Comparison of ENCODE assay signal across 16 cellular contexts in the genomic region with DNA sequence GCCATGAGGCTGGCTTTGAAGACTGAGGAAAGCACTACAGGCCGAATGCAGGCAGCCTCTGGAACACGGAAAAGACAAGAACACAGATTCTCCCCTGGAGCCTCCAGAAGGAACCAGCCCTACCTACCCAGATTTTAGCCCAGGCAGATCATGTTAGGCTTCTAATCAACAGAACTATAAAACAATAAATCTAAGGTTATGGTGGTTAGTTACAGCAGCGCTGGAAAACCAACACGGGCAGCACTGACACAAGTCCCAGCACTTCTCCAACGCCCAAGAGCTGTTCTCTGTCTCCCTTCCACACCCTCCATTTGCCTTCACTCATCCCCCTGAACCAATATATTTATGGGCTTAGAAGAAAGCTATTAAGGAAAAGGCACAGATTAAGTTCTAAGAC. TPM values are rescaled to one million over a fixed set of nuclear protein-coding genes. Genes with fewer than 3 reads are reported as not detected.
A peak's percentile ranks its signal among the peaks of the same experiment; 100 is the strongest.
DNase-seq lines count a peak whose midpoint lies in the region; ATAC-seq and TF ChIP-seq lines count a peak whose summit lies in the region.
"Had no signal": no experiment of that assay in that cellular context is flagged by ENCODE, and none has a peak within 500 bp of the region (broad histone marks: within the 10 kb centered on the region; RNA-seq: fewer than 3 reads in every experiment).

No MANE protein-coding gene starts in this region.

- H3K4me1 Mint-ChIP-seq in T-helper 1 cell treated with Interleukin-12 subunit alpha and Interleukin-12 subunit beta and Interleukin-4 antibody, amounts not matched to agents 30 μg/mL and 1 μg/mL, for 36 hours (ENCODE audit: low read depth) = peaks cover 76% of the 10 kb centered on the region
- H3K4me1 Mint-ChIP-seq in activated CD8-positive, alpha-beta T cell treated with anti-CD3 and anti-CD28 coated beads for 36 hours (ENCODE audit: low read depth) = peaks cover 84% of the 10 kb centered on the region
- peaks cover 82% of the 10 kb centered on the region for H3K4me1 Mint-ChIP-seq in Calu3 (ENCODE audit: low read depth, unreplicated experiment)

- H3K4me3 Mint-ChIP-seq in T-helper 1 cell treated with Interleukin-12 subunit alpha and Interleukin-12 subunit beta and Interleukin-4 antibody, amounts not matched to agents 30 μg/mL and 1 μg/mL, for 36 hours = peak overlapping the region; percentile 41
- peak overlapping the region; percentile 33 for H3K4me3 Mint-ChIP-seq in activated CD8-positive, alpha-beta T cell treated with anti-CD3 and anti-CD28 coated beads for 36 hours
- no peak overlapping the region for H3K4me3 Mint-ChIP-seq in Calu3 (ENCODE audit: low read depth, unreplicated experiment)

- peaks cover 46% of the 10 kb centered on the region for H3K4me1 ChIP-seq in foreskin keratinocyte
- peaks cover 68 to 80% (median 75%) of the 10 kb centered on the region in 3 donors for H3K4me1 ChIP-seq in skeletal muscle tissue (ENCODE audit: control insufficient read depth in 3 of 3, insufficient read depth in 3 of 3, low read length in 3 of 3)

- no TSS peak for BruUV-seq in Calu3 (replicated peaks; lab: Mats Ljungman, UMichigan)

- intact Hi-C loops in activated CD8-positive, alpha-beta T cell treated with anti-CD3 and anti-CD28 coated beads for 36 hours (cut with micrococcal nuclease) = loop anchor here (5.0 to 10.0 kb wide), 2 partner anchors 41 to 128 kb away; no protein-coding TSS in a partner anchor
- intact Hi-C loops in Calu3 (cut with micrococcal nuclease; ENCODE audit: unreplicated experiment) = no loop called here

- H3K9ac ChIP-seq in skeletal muscle tissue (ENCODE audit: low read depth in 1 of 3, low read length in 3 of 3) = peak overlapping the region in 2 of 3 donors; percentile 15 to 67

- H3K27me3 ChIP-seq in foreskin keratinocyte = no peaks in the 10 kb centered on the region
- H3K27me3 ChIP-seq in skeletal muscle tissue (ENCODE audit: control insufficient read depth in 3 of 3, insufficient read depth in 3 of 3, low read length in 3 of 3) = no peaks in the 10 kb centered on the region
- H3K27me3 ChIP-seq: cardiac muscle cell, sigmoid colon had no signal

- ATAC-seq in activated CD8-positive, alpha-beta T cell treated with anti-CD3 and anti-CD28 coated beads for 36 hours = no peak
- ATAC-seq in foreskin keratinocyte (no peak), GM21786 (IDR thresholded peaks at IDR 0.05; ENCODE audit: unreplicated experiment) (no peak)
- ATAC-seq: SK-N-SH treated with all-trans-retinoic acid at 6 μM for 48 hours had no signal

- no peaks in the 10 kb centered on the region for H3K9me3 ChIP-seq in skeletal muscle tissue (ENCODE audit: control insufficient read depth in 3 of 3, low read length in 3 of 3)
- H3K9me3 ChIP-seq: lower lobe of right lung, sigmoid colon had no signal

- peak overlapping the region; percentile 28 for H3K27ac Mint-ChIP-seq in T-helper 1 cell treated with Interleukin-12 subunit alpha and Interleukin-12 subunit beta and Interleukin-4 antibody, amounts not matched to agents 30 μg/mL and 1 μg/mL, for 36 hours
- peak overlapping the region; percentile 88 for H3K27ac Mint-ChIP-seq in activated CD8-positive, alpha-beta T cell treated with anti-CD3 and anti-CD28 coated beads for 36 hours
- no peak overlapping the region for H3K27ac Mint-ChIP-seq in Calu3 (ENCODE audit: unreplicated experiment)

- POLR2A ChIA-PET in activated CD8-positive, alpha-beta T cell treated with anti-CD3 and anti-CD28 coated beads for 36 hours (lab: Charles Lee) = interaction anchor here (0.8 to 5.3 kb wide), 8 partner anchors 8 to 167 kb away, joined by 3 to 31 read pairs (median 6); no protein-coding TSS in a partner anchor

- no peaks in the 10 kb centered on the region for H3K9me3 Mint-ChIP-seq in T-helper 1 cell treated with Interleukin-12 subunit alpha and Interleukin-12 subunit beta and Interleukin-4 antibody, amounts not matched to agents 30 μg/mL and 1 μg/mL, for 36 hours
- no peaks in the 10 kb centered on the region for H3K9me3 Mint-ChIP-seq in activated CD8-positive, alpha-beta T cell treated with anti-CD3 and anti-CD28 coated beads for 36 hours
- no peaks in the 10 kb centered on the region for H3K9me3 Mint-ChIP-seq in Calu3 (ENCODE audit: low read depth, unreplicated experiment)

- H3K36me3 Mint-ChIP-seq in T-helper 1 cell treated with Interleukin-12 subunit alpha and Interleukin-12 subunit beta and Interleukin-4 antibody, amounts not matched to agents 30 μg/mL and 1 μg/mL, for 36 hours (ENCODE audit: low read depth) = peaks cover 22% of the 10 kb centered on the region
- H3K36me3 Mint-ChIP-seq in activated CD8-positive, alpha-beta T cell treated with anti-CD3 and anti-CD28 coated beads for 36 hours (ENCODE audit: low read depth) = peaks cover 60% of the 10 kb centered on the region
- H3K36me3 Mint-ChIP-seq in Calu3 (ENCODE audit: insufficient read depth, unreplicated experiment) = peaks cover 59% of the 10 kb centered on the region

- no peak for TF ChIP-seq CTCF in activated CD8-positive, alpha-beta T cell treated with anti-CD3 and anti-CD28 coated beads for 36 hours (IDR thresholded peaks at IDR 0.05)
- no peak for TF ChIP-seq CTCF in foreskin keratinocyte (conservative IDR thresholded peaks at IDR 0.05)
- TF ChIP-seq CTCF in Calu3 (IDR thresholded peaks at IDR 0.05; ENCODE audit: unreplicated experiment) = no peak

- H3K27ac ChIP-seq in foreskin keratinocyte (peak overlapping the region; percentile 34), skeletal muscle tissue (ENCODE audit: low read depth, low read length) (peak overlapping the region; percentile 48)
- H3K27ac ChIP-seq: 22Rv1, lower lobe of right lung had no signal

- H3K36me3 ChIP-seq in skeletal muscle tissue (ENCODE audit: control insufficient read depth in 3 of 3, insufficient read depth in 3 of 3, low read length in 3 of 3) = no peaks in the 10 kb centered on the region
- H3K36me3 ChIP-seq: cardiac muscle cell, lower lobe of right lung, sigmoid colon had no signal

- H3K4me3 ChIP-seq in skeletal muscle tissue (ENCODE audit: low read length in 3 of 3) = peak overlapping the region in 1 of 3 donors; percentile 15
- H3K4me3 ChIP-seq: cardiac muscle cell, lower lobe of right lung, sigmoid colon had no signal

- DNase-seq in T-helper 1 cell (no peak), foreskin keratinocyte (no peak), Calu3 (no peak), DMS53 (lab: John Stamatoyannopoulos, UW) (no peak)
- DNase-seq in activated CD8-positive, alpha-beta T cell treated with anti-CD3 and anti-CD28 coated beads for 36 hours = no peak
- DNase-seq: DMS79 treated with DMSO at 0.1 percent for 48 hours, foreskin melanocyte, lower lobe of right lung, NCI-H524, sigmoid colon had no signal

- CTCF ChIA-PET in activated CD8-positive, alpha-beta T cell treated with anti-CD3 and anti-CD28 coated beads for 36 hours (lab: Charles Lee) = interaction anchor here (0.9 to 1.0 kb wide), 2 partner anchors 15 to 166 kb away, joined by 3 to 4 read pairs; no protein-coding TSS in a partner anchor
- CTCF ChIA-PET in Calu3 (lab: Charles Lee) = no interaction called here

- H3K27me3 Mint-ChIP-seq in T-helper 1 cell treated with Interleukin-12 subunit alpha and Interleukin-12 subunit beta and Interleukin-4 antibody, amounts not matched to agents 30 μg/mL and 1 μg/mL, for 36 hours (ENCODE audit: low read depth) = no peaks in the 10 kb centered on the region
- H3K27me3 Mint-ChIP-seq in activated CD8-positive, alpha-beta T cell treated with anti-CD3 and anti-CD28 coated beads for 36 hours = no peaks in the 10 kb centered on the region
- H3K27me3 Mint-ChIP-seq in Calu3 (ENCODE audit: unreplicated experiment) = no peaks in the 10 kb centered on the region

RNA-seq across cellular contexts. Expression of gene ANKRD11, which starts 7.5 kb away (rescaled TPM):
- total RNA-seq in activated CD8-positive, alpha-beta T cell treated with anti-CD3 and anti-CD28 coated beads for 36 hours = 100 to 1,000 TPM; 145 to 147 TPM
- total RNA-seq in foreskin keratinocyte = 67.0 and 73.2 TPM in 2 replicates
- 45.8 and 54.3 TPM in 2 replicates for polyA plus RNA-seq in foreskin keratinocyte
- 21.4 TPM for total RNA-seq in skeletal muscle tissue
- total RNA-seq in Calu3 (2022) = 227 and 242 TPM in 2 replicates

RNA-seq across cellular contexts. Expression of gene SPG7, which starts 25.4 kb away (rescaled TPM):
- 10 to 100 TPM; 78.6 to 79.8 TPM for total RNA-seq in activated CD8-positive, alpha-beta T cell treated with anti-CD3 and anti-CD28 coated beads for 36 hours
- total RNA-seq in foreskin keratinocyte = 66.2 and 70.7 TPM in 2 replicates
- polyA plus RNA-seq in foreskin keratinocyte = 52.7 and 53.6 TPM in 2 replicates
- total RNA-seq in skeletal muscle tissue = 83.0 TPM
- total RNA-seq in Calu3 (2022) = 174 and 186 TPM in 2 replicates
